11 cellular contexts compared by ENCODE assay signal in the genomic region with DNA sequence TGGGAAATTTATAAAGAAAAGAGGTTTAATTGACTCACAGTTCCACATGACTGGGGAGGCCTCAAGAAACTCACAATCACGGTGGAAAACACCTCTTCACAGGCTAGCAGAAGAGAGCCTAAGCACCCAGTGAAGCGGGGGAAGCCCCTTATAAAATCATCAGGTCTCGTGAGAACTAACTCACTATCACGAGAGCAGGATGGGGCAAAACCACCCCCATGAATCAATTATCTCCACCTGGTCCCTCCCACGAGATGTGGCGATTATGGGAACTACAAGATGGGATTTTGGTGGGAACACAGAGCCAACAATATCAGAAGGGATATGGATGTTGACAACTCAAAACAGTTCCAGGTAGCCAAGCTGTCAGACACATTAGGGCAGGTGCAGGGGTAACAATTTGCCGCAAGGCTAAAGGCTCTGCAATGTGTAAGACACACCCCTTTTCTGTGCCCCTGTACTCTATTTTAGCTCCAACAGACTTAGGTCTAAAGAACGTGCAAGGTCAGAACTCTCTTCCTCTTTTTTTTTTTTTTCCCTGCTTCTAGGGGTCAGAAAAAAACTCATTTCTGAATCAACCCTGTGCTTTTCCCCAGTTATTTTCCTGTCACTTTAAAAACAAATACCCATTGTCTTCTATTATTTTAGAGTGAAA. TPM values are rescaled to one million over a fixed set of nuclear protein-coding genes. Genes with fewer than 3 reads are reported as not detected.
A peak's percentile ranks its signal among the peaks of the same experiment; 100 is the strongest.
DNase-seq lines count a peak whose midpoint lies in the region; ATAC-seq and TF ChIP-seq lines count a peak whose summit lies in the region.
"Had no signal": no experiment of that assay in that cellular context is flagged by ENCODE, and none has a peak within 500 bp of the region (broad histone marks: within the 10 kb centered on the region; RNA-seq: fewer than 3 reads in every experiment).

No MANE protein-coding gene starts in this region.

- no TSS peak for BruUV-seq in IMR-90 (replicated peaks; lab: Mats Ljungman, UMichigan)

- no peak overlapping the region for H4K5ac ChIP-seq in IMR-90 (ENCODE audit: low read depth, low read length)

- H3K4ac ChIP-seq in IMR-90 (ENCODE audit: low read depth, low read length): no peak overlapping the region

- no peak for TF ChIP-seq RAD21 in IMR-90 (IDR thresholded peaks at IDR 0.05; ENCODE audit: low read length)

- peak; percentile 10 for ATAC-seq in GM18870 (IDR thresholded peaks at IDR 0.05; ENCODE audit: unreplicated experiment)
- ATAC-seq in IMR-90 (ENCODE audit: low read depth): no peak
- no peak for ATAC-seq in HG03175 (IDR thresholded peaks at IDR 0.05; ENCODE audit: unreplicated experiment)
- no peak for ATAC-seq in HG03354 (IDR thresholded peaks at IDR 0.05; ENCODE audit: poor library complexity, severe bottlenecking, unreplicated experiment)

- no peak for TF ChIP-seq POLR2A in IMR-90 (IDR thresholded peaks at IDR 0.05; ENCODE audit: low read depth, low read length)
- TF ChIP-seq POLR2A in vagina (IDR thresholded peaks at IDR 0.05): no peak

- intact Hi-C loops in IMR-90 (cut with micrococcal nuclease) (loop anchor here (5.0 kb wide), 2 partner anchors 119 to 259 kb away; partner anchors contain the start of gene PDCD4), vagina (cut with DNase I) (no loop called here)

- H3K4me3 Mint-ChIP-seq in activated naive CD8-positive, alpha-beta T cell: no peak overlapping the region

- H4K20me1 ChIP-seq in IMR-90 (ENCODE audit: insufficient read depth, low read length): no peaks in the 10 kb centered on the region

- in situ Hi-C loops in IMR-90 (cut with MboI; ENCODE audit: low sequenced_read_pairs): loop anchor here (5.0 to 10.0 kb wide), 3 partner anchors 59 to 1521 kb away; no protein-coding TSS in a partner anchor

- H3K36me3 Mint-ChIP-seq in activated naive CD8-positive, alpha-beta T cell: no peaks in the 10 kb centered on the region

- no peak for TF ChIP-seq CTCF in GM12865 (IDR thresholded peaks at IDR 0.05; ENCODE audit: insufficient read depth, low read depth, low read length, missing control alignments)
- no peak for TF ChIP-seq CTCF in IMR-90 (conservative IDR thresholded peaks at IDR 0.05; ENCODE audit: low read depth, low read length)
- no peak for TF ChIP-seq CTCF in vagina (IDR thresholded peaks at IDR 0.05)

- H2BK20ac ChIP-seq in IMR-90 (ENCODE audit: low read depth, low read length): no peak overlapping the region

- peaks cover 29% of the 10 kb centered on the region for H3K4me1 Mint-ChIP-seq in activated naive CD8-positive, alpha-beta T cell (ENCODE audit: low read depth)

- no peak overlapping the region for H3K4me2 ChIP-seq in IMR-90 (ENCODE audit: low read depth, low read length)
- H3K4me2 ChIP-seq: KMS-11 had no signal

- no peaks in the 10 kb centered on the region for H3K79me1 ChIP-seq in IMR-90 (ENCODE audit: low read depth in 1 of 2, low read length in 2 of 2)

- POLR2A ChIA-PET in IMR-90 (lab: Charles Lee; ENCODE audit: unreplicated experiment): no interaction called here

- CTCF ChIA-PET in IMR-90 (lab: Yijun Ruan, JAX): interaction anchor here (0.6 to 1.0 kb wide), 3 partner anchors 59 to 1524 kb away, joined by 3 to 6 read pairs (median 3); no protein-coding TSS in a partner anchor

- dilution Hi-C loops in IMR-90 (cut with HindIII; ENCODE audit: low sequenced_read_pairs, unreplicated experiment): no loop called here

- no peak overlapping the region for H2AK9ac ChIP-seq in IMR-90 (replicated peaks; ENCODE audit: low read depth, low read length, poor library complexity)

- no peak overlapping the region for H3K4me3 ChIP-seq in GM12865 (ENCODE audit: low read depth, low read length)
- no peak overlapping the region for H3K4me3 ChIP-seq in IMR-90 (ENCODE audit: insufficient read depth, low read depth, low read length)
- no peak overlapping the region for H3K4me3 ChIP-seq in vagina
- H3K4me3 ChIP-seq: sigmoid colon had no signal

- no peak overlapping the region for H4K8ac ChIP-seq in IMR-90 (ENCODE audit: low read depth in 2 of 2, low read length in 2 of 2)

- H3K9me3 Mint-ChIP-seq in activated naive CD8-positive, alpha-beta T cell (ENCODE audit: low read depth): no peaks in the 10 kb centered on the region

- H3K4me1 ChIP-seq in IMR-90 (ENCODE audit: control insufficient read depth, insufficient read depth, low read length): peaks cover 6% of the 10 kb centered on the region
- no peaks in the 10 kb centered on the region for H3K4me1 ChIP-seq in vagina
- H3K4me1 ChIP-seq: sigmoid colon had no signal

- no peak overlapping the region for H3K23ac ChIP-seq in IMR-90 (ENCODE audit: low read depth, low read length)

- H3K14ac ChIP-seq in IMR-90 (replicated peaks; ENCODE audit: low read depth, low read length): no peak overlapping the region

- H3K27me3 Mint-ChIP-seq in activated naive CD8-positive, alpha-beta T cell: no peaks in the 10 kb centered on the region

- no peak overlapping the region for H4K91ac ChIP-seq in IMR-90 (ENCODE audit: insufficient read depth, low read depth, low read length)

- no peaks in the 10 kb centered on the region for H3K9me1 ChIP-seq in IMR-90 (ENCODE audit: insufficient read depth, low read length)

- no peak overlapping the region for H2AK5ac ChIP-seq in IMR-90 (ENCODE audit: low read depth, low read length)

- peak overlapping the region; percentile 68 for H3K27ac Mint-ChIP-seq in activated naive CD8-positive, alpha-beta T cell

- H2BK15ac ChIP-seq in IMR-90 (ENCODE audit: low read depth, low read length): no peak overlapping the region

- H3K36me3 ChIP-seq in IMR-90 (ENCODE audit: control insufficient read depth, insufficient read depth, low read length) (no peaks in the 10 kb centered on the region), vagina (no peaks in the 10 kb centered on the region)
- H3K36me3 ChIP-seq: sigmoid colon had no signal

- H2BK120ac ChIP-seq in IMR-90 (ENCODE audit: low read depth, low read length): no peak overlapping the region

- DNase-seq in GM12865 (ENCODE audit: low read depth) (peak; percentile 77), IMR-90 (no peak), vagina (ENCODE audit: extremely low spot score in 2 of 2) (no peak)
- no peak for DNase-seq in activated effector memory CD4-positive, alpha-beta T cell treated with Interleukin-2 at 50 U/mL for 16 hours
- DNase-seq: COR-L47, sigmoid colon had no signal

- peak overlapping the region; percentile 7 for H2AFZ ChIP-seq in IMR-90 (replicated peaks; ENCODE audit: low read length, poor library complexity)

- H3K27ac ChIP-seq in IMR-90 (ENCODE audit: insufficient read depth, low read length) (no peak overlapping the region), vagina (no peak overlapping the region)
- H3K27ac ChIP-seq: KMS-11, sigmoid colon had no signal

- H3K9ac ChIP-seq in IMR-90 (ENCODE audit: low read depth, low read length): no peak overlapping the region
- H3K9ac ChIP-seq: KMS-11 had no signal

- 57% methylated on average over 1 of the region's 8 CpGs; no CpG with 5 or more reads in 1 of the 2 experiments for WGBS in IMR-90 (ENCODE audit: extremely low coverage in 2 of 2, insufficient read length in 1 of 2), 2 experiments

- no peak overlapping the region for H3K18ac ChIP-seq in IMR-90 (ENCODE audit: low read depth, low read length)

- H3K27me3 ChIP-seq in IMR-90 (ENCODE audit: control insufficient read depth, insufficient read depth, low read length) (peaks cover 11% of the 10 kb centered on the region), vagina (no peaks in the 10 kb centered on the region)
- H3K27me3 ChIP-seq: sigmoid colon had no signal

- H2BK5ac ChIP-seq in IMR-90 (ENCODE audit: low read depth, low read length, poor library complexity, severe bottlenecking): no peak overlapping the region

- H3K56ac ChIP-seq in IMR-90 (ENCODE audit: extremely low read depth, insufficient read depth, low read length): no peak overlapping the region

- H3K9me3 ChIP-seq in IMR-90 (ENCODE audit: control insufficient read depth, insufficient read depth, low read length): no peaks in the 10 kb centered on the region
- no peaks in the 10 kb centered on the region for H3K9me3 ChIP-seq in vagina
- H3K9me3 ChIP-seq: sigmoid colon had no signal

TF ChIP-seq in IMR-90, 13 proteins besides CTCF, POLR2A, EP300 and RAD21:
- TF ChIP-seq FOS (IDR thresholded peaks at IDR 0.05; ENCODE audit: low read depth, low read length) (no peak), RCOR1 (IDR thresholded peaks at IDR 0.05; ENCODE audit: insufficient replicate concordance, low read length) (no peak)
- TF ChIP-seq, protein P1, sequence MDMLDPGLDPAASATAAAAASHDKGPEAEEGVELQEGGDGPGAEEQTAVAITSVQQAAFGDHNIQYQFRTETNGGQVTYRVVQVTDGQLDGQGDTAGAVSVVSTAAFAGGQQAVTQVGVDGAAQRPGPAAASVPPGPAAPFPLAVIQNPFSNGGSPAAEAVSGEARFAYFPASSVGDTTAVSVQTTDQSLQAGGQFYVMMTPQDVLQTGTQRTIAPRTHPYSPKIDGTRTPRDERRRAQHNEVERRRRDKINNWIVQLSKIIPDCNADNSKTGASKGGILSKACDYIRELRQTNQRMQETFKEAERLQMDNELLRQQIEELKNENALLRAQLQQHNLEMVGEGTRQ (IDR thresholded peaks at IDR 0.05; ENCODE audit: low read depth, low read length): no peak

RNA-seq across cellular contexts. Expression of gene RBM20, which starts 30.7 kb away (rescaled TPM):
- total RNA-seq in IMR-90 (2012; rRNA removed) (under 0.01 TPM in 2 replicates), vagina (5.2 TPM)
- 0.09 and 0.15 TPM in 2 replicates for polyA plus RNA-seq in IMR-90 (2012; rRNA removed)
- 0.03 and 0.04 TPM in 2 replicates for polyA plus RNA-seq in IMR-90 (2012; cell fraction: cytosol; rRNA removed)
- 0.05 and 0.39 TPM in 2 replicates for polyA plus RNA-seq in IMR-90 (2012; cell fraction: nucleus; rRNA removed; ENCODE audit: low replicate concordance)

RNA-seq across cellular contexts. Expression of gene SMC3, which starts 46.0 kb away (rescaled TPM):
- total RNA-seq in IMR-90 (2012; rRNA removed): 15.2 and 30.0 TPM in 2 replicates
- polyA plus RNA-seq in IMR-90 (2012; rRNA removed): 11.7 and 15.0 TPM in 2 replicates
- polyA plus RNA-seq in IMR-90 (2012; cell fraction: cytosol; rRNA removed): 1.3 and 2.1 TPM in 2 replicates
- 0.76 and 5.6 TPM in 2 replicates for polyA plus RNA-seq in IMR-90 (2012; cell fraction: nucleus; rRNA removed; ENCODE audit: low replicate concordance)
- 27.5 TPM for total RNA-seq in vagina
